Comparison of ENCODE assay signal across 14 cellular contexts in genomic region chr4:76723916-76724315, GRCh38.
A peak's percentile ranks its signal among the peaks of the same experiment; 100 is the strongest.
DNase-seq lines count a peak whose midpoint lies in the region; ATAC-seq, FAIRE-seq and TF ChIP-seq lines count a peak whose summit lies in the region.
"Had no signal": no experiment of that assay in that cellular context is flagged by ENCODE, and none has a peak within 500 bp of the region (broad histone marks: within the 10 kb centered on the region; RNA-seq: fewer than 3 reads in every experiment).

No MANE protein-coding gene starts in this region.

- CTCF ChIA-PET in BJ (lab: Yijun Ruan, JAX) = interaction anchor here (0.8 to 1.5 kb wide), 5 partner anchors 14 to 71 kb away, joined by 3 to 4 read pairs (median 3); no protein-coding TSS in a partner anchor
- CTCF ChIA-PET in H1 (lab: Charles Lee; ENCODE audit: partially characterized antibody) = interaction anchor here (0.9 to 3.2 kb wide), 4 partner anchors 16 to 97 kb away, joined by 3 to 11 read pairs (median 3); no protein-coding TSS in a partner anchor

- H3K23ac ChIP-seq in H1 (ENCODE audit: insufficient read length) = no peak overlapping the region

- peaks cover 2 to 49% of the 10 kb centered on the region in 2 experiments; a peak in 3 of 4 replicates for H3K79me2 ChIP-seq in H1 (ENCODE audit: control insufficient read depth in 1 of 2, insufficient read depth in 2 of 2, low read length in 2 of 2)

- H4K5ac ChIP-seq in H1 (ENCODE audit: insufficient read length, low read depth, low read length) = no peak overlapping the region

- no peak for TF ChIP-seq EP300 in H1 (IDR thresholded peaks at IDR 0.05; ENCODE audit: borderline replicate concordance in 1 of 2, low read depth in 2 of 2, low read length in 2 of 2)
- TF ChIP-seq EP300 in stomach (IDR thresholded peaks at IDR 0.05) = no peak

- H3K23me2 ChIP-seq in H1 (ENCODE audit: low read depth, low read length) = no peaks in the 10 kb centered on the region

- no peak overlapping the region for H2BK5ac ChIP-seq in H1 (ENCODE audit: low read depth, low read length)

- H3K4me3 ChIP-seq in BJ (ENCODE audit: low read depth, low read length) (no peak overlapping the region), MG63 (no peak overlapping the region), H1 (ENCODE audit: extremely low read depth in 1 of 4, insufficient read depth in 2 of 4, low read depth in 3 of 4, low read length in 4 of 4) (no peak overlapping the region), muscle layer of duodenum (ENCODE audit: low read depth in 1 of 2, low read length in 2 of 2) (no peak overlapping the region), dorsolateral prefrontal cortex (no peak overlapping the region), stomach (no peak overlapping the region)
- H3K4me3 ChIP-seq: lower lobe of right lung, SK-N-MC had no signal

- H4K91ac ChIP-seq in H1 (replicated peaks; ENCODE audit: insufficient read length, low read length) = no peak overlapping the region

- POLR2A ChIA-PET in BJ (lab: Charles Lee) (interaction anchor here (0.7 kb wide), 1 partner anchor 27 kb away, joined by 4 read pairs; no protein-coding TSS in a partner anchor), H1 (lab: Charles Lee; ENCODE audit: partially characterized antibody) (interaction anchor here (1.0 to 1.3 kb wide), 2 partner anchors 10 to 135 kb away, joined by 3 read pairs; no protein-coding TSS in a partner anchor)

- no peaks in the 10 kb centered on the region for H3K79me1 ChIP-seq in H1 (ENCODE audit: low read depth, low read length)

- no peak overlapping the region for H2BK12ac ChIP-seq in H1 (ENCODE audit: low read depth, low read length)

- H2BK120ac ChIP-seq in H1 (replicated peaks; ENCODE audit: low read depth, low read length) = no peak overlapping the region

- TF ChIP-seq POLR2A in H1 (IDR thresholded peaks at IDR 0.05; ENCODE audit: control extremely low read depth in 1 of 2, low read depth in 2 of 2, low read length in 2 of 2) (no peak), stomach (IDR thresholded peaks at IDR 0.05) (no peak)

- 31% methylated on average over 2 of the region's 2 CpGs; no CpG with 5 or more reads in 1 of the 2 experiments for WGBS in H1 (ENCODE audit: extremely low coverage in 1 of 2, insufficient coverage in 1 of 2, insufficient read length in 1 of 2, insufficient replicate concordance in 2 of 2, low coverage in 1 of 2, low lambda C conversion rate in 2 of 2, missing lambda C conversion rate in 1 of 2), 2 experiments
- 18 to 29% (median 21%) methylated on average over 2 of the region's 2 CpGs for WGBS in stomach, 5 donors

- FAIRE-seq in H1 (lab: Jason Lieb, UNC) = peak; percentile 19
- FAIRE-seq: colon, D721Med had no signal

- no peak overlapping the region for H4K8ac ChIP-seq in H1 (ENCODE audit: extremely low read depth, insufficient read depth, low read length)

- H3K14ac ChIP-seq in H1 (ENCODE audit: insufficient read length) = no peak overlapping the region

- no peak overlapping the region for H3K18ac ChIP-seq in H1 (ENCODE audit: extremely low read depth, low read length)

- no peak overlapping the region for H2BK15ac ChIP-seq in H1 (ENCODE audit: low read length)

- no peak for ATAC-seq in HG03135 (IDR thresholded peaks at IDR 0.05; ENCODE audit: unreplicated experiment)

- no peak overlapping the region for H2AFZ ChIP-seq in H1 (ENCODE audit: low read length)

- H3K4me1 ChIP-seq in H1 (replicated peaks in 1 of 4; ENCODE audit: control insufficient read depth in 3 of 4, insufficient read depth in 4 of 4, low read length in 3 of 4) (peaks cover 0 to 16% (median 8%) of the 10 kb centered on the region in 4 experiments; a peak in 4 of 7 replicates), muscle layer of duodenum (ENCODE audit: control insufficient read depth in 1 of 2, insufficient read depth in 2 of 2, low read length in 2 of 2) (peaks cover 0 to 4% of the 10 kb centered on the region in 2 donors), stomach (peaks cover 0 to 35% (median 27%) of the 10 kb centered on the region in 4 donors)

- H2BK20ac ChIP-seq in H1 (ENCODE audit: low read length) = no peak overlapping the region

- H3K9ac ChIP-seq in H1 (replicated peaks in 1 of 4; ENCODE audit: extremely low read depth in 1 of 4, low read depth in 3 of 4, low read length in 3 of 4) = no peak overlapping the region

- no peak overlapping the region for H2AK5ac ChIP-seq in H1 (ENCODE audit: low read depth, low read length)

- TF ChIP-seq CTCF in BJ (IDR thresholded peaks at IDR 0.05; ENCODE audit: insufficient read depth, low read depth, low read length) (no peak), H1 (IDR thresholded peaks at IDR 0.05; ENCODE audit: control extremely low read depth in 1 of 3, insufficient read depth in 1 of 3, low read depth in 1 of 3, low read length in 3 of 3) (no peak), dorsolateral prefrontal cortex (IDR thresholded peaks at IDR 0.05 in 54 of 56, conservative IDR thresholded peaks at IDR 0.05 in 2 of 56; ENCODE audit: low read depth in 1 of 56, partially characterized antibody in 56 of 56) (no peak), stomach (IDR thresholded peaks at IDR 0.05) (no peak)

- H3K36me3 ChIP-seq in BJ (ENCODE audit: control insufficient read depth, insufficient read depth, low read length) (no peaks in the 10 kb centered on the region), MG63 (no peaks in the 10 kb centered on the region), H1 (ENCODE audit: control insufficient read depth in 2 of 4, insufficient read depth in 4 of 4, low read length in 3 of 4) (no peaks in the 10 kb centered on the region; a peak in 1 of 8 replicates), muscle layer of duodenum (ENCODE audit: control insufficient read depth in 1 of 2, insufficient read depth in 2 of 2, low read length in 2 of 2) (no peaks in the 10 kb centered on the region), stomach (no peaks in the 10 kb centered on the region)
- H3K36me3 ChIP-seq: lower lobe of right lung had no signal

- DNase-seq in BJ (ENCODE audit: low read depth) = peak; percentile 60
- peak; percentile 20 for DNase-seq in MG63
- DNase-seq in H1 (ENCODE audit: low read depth in 1 of 2, low spot score in 2 of 2) = no peak
- DNase-seq in dorsolateral prefrontal cortex = no peak
- DNase-seq in NCI-H524 (lab: John Stamatoyannopoulos, UW) = no peak
- DNase-seq in stomach = no peak
- DNase-seq: lower lobe of right lung; NCI-H146; stimulated activated CD4-positive, alpha-beta T cell treated with anti-CD3 and anti-CD28 coated beads, Interleukin-4, amount 100 ng/mL, for 4 hours had no signal

- no peak for TF ChIP-seq RAD21 in H1 (IDR thresholded peaks at IDR 0.05 in 1 of 2, conservative IDR thresholded peaks at IDR 0.05 in 1 of 2; ENCODE audit: low read depth in 2 of 2, low read length in 2 of 2)

- H3K4me2 ChIP-seq in H1 (ENCODE audit: insufficient read depth in 1 of 2, low read depth in 2 of 2, low read length in 2 of 2) = peak overlapping the region in 1 of 2 experiments; percentile 31; a peak in 1 of 4 replicates

- intact Hi-C loops in dorsolateral prefrontal cortex (cut with DNase I) = no loop called here
- intact Hi-C loops in stomach (cut with DNase I; ENCODE audit: low total_unique reads) = no loop called here

- no peak overlapping the region; the same call in 1 of the 2 replicates for H3K27ac ChIP-seq in H1 (ENCODE audit: low read depth, low read length)
- peak overlapping the region; percentile 16 for H3K27ac ChIP-seq in muscle layer of duodenum (ENCODE audit: low read length)
- peak overlapping the region in 1 of 59 donors; percentile 17 for H3K27ac ChIP-seq in dorsolateral prefrontal cortex
- H3K27ac ChIP-seq in stomach = peak overlapping the region in 1 of 5 donors; percentile 45
- H3K27ac ChIP-seq: lower lobe of right lung, SK-N-MC had no signal

- peaks cover 0 to 3% of the 10 kb centered on the region in 2 experiments for H4K20me1 ChIP-seq in H1 (replicated peaks in 1 of 2; ENCODE audit: control insufficient read depth in 1 of 2, insufficient read depth in 2 of 2, low read length in 2 of 2)

- H3K9me3 ChIP-seq in MG63 = no peaks in the 10 kb centered on the region
- H3K9me3 ChIP-seq in H1 (ENCODE audit: insufficient read depth in 2 of 2, low read depth in 1 of 2, low read length in 1 of 2) = no peaks in the 10 kb centered on the region
- H3K9me3 ChIP-seq in muscle layer of duodenum (ENCODE audit: control insufficient read depth in 1 of 2, low read length in 2 of 2) = no peaks in the 10 kb centered on the region
- H3K9me3 ChIP-seq in stomach = no peaks in the 10 kb centered on the region
- H3K9me3 ChIP-seq: lower lobe of right lung had no signal

- H3K56ac ChIP-seq in H1 (replicated peaks; ENCODE audit: insufficient read length, low read depth, low read length) = no peak overlapping the region

- H3K4ac ChIP-seq in H1 (replicated peaks; ENCODE audit: insufficient read length, low read depth, low read length) = no peak overlapping the region

- H3K27me3 ChIP-seq in BJ (ENCODE audit: control insufficient read depth, insufficient read depth, low read length) (no peaks in the 10 kb centered on the region), MG63 (no peaks in the 10 kb centered on the region), H1 (replicated peaks in 1 of 4; ENCODE audit: control insufficient read depth in 3 of 4, extremely low read depth in 1 of 4, insufficient read depth in 3 of 4, low read length in 3 of 4) (no peaks in the 10 kb centered on the region), muscle layer of duodenum (ENCODE audit: low read depth, low read length) (no peaks in the 10 kb centered on the region), dorsolateral prefrontal cortex (no peaks in the 10 kb centered on the region), stomach (no peaks in the 10 kb centered on the region)

TF ChIP-seq in H1, 55 proteins besides CTCF, POLR2A, EP300 and RAD21:
- peak; percentile 44; the same call in 1 of the 2 replicates for TF ChIP-seq EGR1 (IDR thresholded peaks at IDR 0.05; ENCODE audit: borderline replicate concordance, low read depth, low read length)
- TF ChIP-seq JUND (IDR thresholded peaks at IDR 0.05; ENCODE audit: low read length) = no peak
- TF ChIP-seq TAF1 (IDR thresholded peaks at IDR 0.05; ENCODE audit: low read depth, low read length) = no peak

Comparison
In these comparisons a context has a peak if more than half of its experiments do, and no peak if none do; other contexts are left out.
1. DNase-seq: peak in BJ (single experiment) and MG63 (single experiment); none in H1 (0 of 2), dorsolateral prefrontal cortex (0 of 10), NCI-H524 (0 of 2) and stomach (single experiment).